1 cellular context compared by ENCODE assay signal in the genomic region with DNA sequence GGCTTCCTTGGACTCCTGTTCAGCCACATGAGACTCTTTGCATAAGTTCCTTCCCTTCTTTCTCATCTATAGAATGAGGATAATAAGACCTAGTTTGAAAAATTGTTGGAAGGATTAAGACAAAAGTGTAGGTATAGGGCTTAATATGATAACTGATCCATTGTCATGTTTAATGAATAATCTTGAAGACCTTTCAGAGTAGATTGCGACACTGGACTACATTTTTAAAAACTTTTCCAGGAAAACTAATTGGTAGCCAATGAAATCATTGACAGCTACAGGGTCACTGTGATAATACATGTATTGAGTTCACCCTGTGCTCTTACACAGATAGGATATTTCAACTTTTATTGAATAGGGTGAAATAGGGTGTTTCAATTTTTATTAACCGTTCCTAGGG.
TF ChIP-seq lines count a peak whose summit lies in the region.

No MANE protein-coding gene starts in this region.

TF ChIP-seq in endothelial cell of umbilical vein, 7 proteins besides CTCF, POLR2A, EP300 and RAD21:
- no peak for TF ChIP-seq FOS (IDR thresholded peaks at IDR 0.05; ENCODE audit: borderline replicate concordance, insufficient read depth, low read length)
